8 cellular contexts compared by ENCODE assay signal in genomic region chr2:105397959-105398521, GRCh38. TPM values are rescaled to one million over a fixed set of nuclear protein-coding genes. Genes with fewer than 3 reads are reported as not detected.
A peak's percentile ranks its signal among the peaks of the same experiment; 100 is the strongest.
DNase-seq lines count a peak whose midpoint lies in the region; ATAC-seq and TF ChIP-seq lines count a peak whose summit lies in the region.

No MANE protein-coding gene starts in this region.

- peaks cover 26 to 42% (median 35%) of the 10 kb centered on the region in 3 donors for H3K4me1 ChIP-seq in skeletal muscle tissue (ENCODE audit: control insufficient read depth in 3 of 3, insufficient read depth in 3 of 3, low read length in 3 of 3)

- H3K27ac Mint-ChIP-seq in T-helper 2 cell treated with Interferon-gamma antibody and Interleukin-4, amounts not matched to agents 5 μg/mL and 100 μg/mL, for 36 hours = peak overlapping the region; percentile 77
- peak overlapping the region; percentile 68 for H3K27ac Mint-ChIP-seq in activated CD8-positive, alpha-beta T cell treated with anti-CD3 and anti-CD28 coated beads for 36 hours

- no peaks in the 10 kb centered on the region for H3K9me3 Mint-ChIP-seq in T-helper 2 cell treated with Interferon-gamma antibody and Interleukin-4, amounts not matched to agents 5 μg/mL and 100 μg/mL, for 36 hours
- no peaks in the 10 kb centered on the region for H3K9me3 Mint-ChIP-seq in activated CD8-positive, alpha-beta T cell treated with anti-CD3 and anti-CD28 coated beads for 36 hours

- DNase-seq in T-helper 2 cell treated with Interferon-gamma antibody and Interleukin-4, amounts not matched to agents 5 μg/mL and 100 μg/mL, for 36 hours (ENCODE audit: low spot score) = no peak
- DNase-seq in T-helper 2 cell (no peak), left ventricle myocardium superior (no peak), GM19238 (ENCODE audit: insufficient read length, low spot score) (no peak), HPDE6-E6E7 (ENCODE audit: extremely low spot score) (no peak)
- no peak for DNase-seq in activated CD8-positive, alpha-beta T cell treated with anti-CD3 and anti-CD28 coated beads for 36 hours
- DNase-seq in effector CD8-positive, alpha-beta T cell (lab: John Stamatoyannopoulos, UW) = no peak

- intact Hi-C loops in activated CD8-positive, alpha-beta T cell treated with anti-CD3 and anti-CD28 coated beads for 36 hours (cut with micrococcal nuclease) = no loop called here
- intact Hi-C loops in left ventricle myocardium superior (cut with micrococcal nuclease) = no loop called here

- no peaks in the 10 kb centered on the region for H3K9me3 ChIP-seq in skeletal muscle tissue (ENCODE audit: control insufficient read depth in 3 of 3, low read length in 3 of 3)

- CTCF ChIA-PET in activated CD8-positive, alpha-beta T cell treated with anti-CD3 and anti-CD28 coated beads for 36 hours (lab: Charles Lee) = interaction anchor here (0.6 to 2.0 kb wide), 4 partner anchors 8 to 1145 kb away, joined by 3 to 6 read pairs (median 4); no protein-coding TSS in a partner anchor

- peaks cover 10% of the 10 kb centered on the region for H3K4me1 Mint-ChIP-seq in T-helper 2 cell treated with Interferon-gamma antibody and Interleukin-4, amounts not matched to agents 5 μg/mL and 100 μg/mL, for 36 hours (ENCODE audit: low read depth)
- H3K4me1 Mint-ChIP-seq in activated CD8-positive, alpha-beta T cell treated with anti-CD3 and anti-CD28 coated beads for 36 hours (ENCODE audit: low read depth) = peaks cover 10% of the 10 kb centered on the region

- H3K36me3 ChIP-seq in skeletal muscle tissue (ENCODE audit: control insufficient read depth in 3 of 3, insufficient read depth in 3 of 3, low read length in 3 of 3) = peaks cover 0 to 11% (median 6%) of the 10 kb centered on the region in 3 donors

- TF ChIP-seq CTCF in activated CD8-positive, alpha-beta T cell treated with anti-CD3 and anti-CD28 coated beads for 36 hours (IDR thresholded peaks at IDR 0.05) = no peak

- no peaks in the 10 kb centered on the region for H3K27me3 ChIP-seq in skeletal muscle tissue (ENCODE audit: control insufficient read depth in 3 of 3, insufficient read depth in 3 of 3, low read length in 3 of 3)

- peak overlapping the region; percentile 94 to 97 (median 97) for H3K9ac ChIP-seq in skeletal muscle tissue (ENCODE audit: low read depth in 1 of 3, low read length in 3 of 3)

- peak overlapping the region; percentile 88 for H3K4me3 Mint-ChIP-seq in T-helper 2 cell treated with Interferon-gamma antibody and Interleukin-4, amounts not matched to agents 5 μg/mL and 100 μg/mL, for 36 hours
- H3K4me3 Mint-ChIP-seq in activated CD8-positive, alpha-beta T cell treated with anti-CD3 and anti-CD28 coated beads for 36 hours = peak overlapping the region; percentile 77

- peak overlapping the region; percentile 95 for H3K27ac ChIP-seq in skeletal muscle tissue (ENCODE audit: low read depth, low read length)

- ATAC-seq in activated CD8-positive, alpha-beta T cell treated with anti-CD3 and anti-CD28 coated beads for 36 hours = no peak
- ATAC-seq in left ventricle myocardium superior = peak; percentile 22

- peak overlapping the region; percentile 87 to 95 (median 94) for H3K4me3 ChIP-seq in skeletal muscle tissue (ENCODE audit: low read length in 3 of 3)

- H3K27me3 Mint-ChIP-seq in T-helper 2 cell treated with Interferon-gamma antibody and Interleukin-4, amounts not matched to agents 5 μg/mL and 100 μg/mL, for 36 hours (ENCODE audit: low read depth) = peaks cover 33% of the 10 kb centered on the region
- H3K27me3 Mint-ChIP-seq in activated CD8-positive, alpha-beta T cell treated with anti-CD3 and anti-CD28 coated beads for 36 hours = peaks cover 16% of the 10 kb centered on the region

- peaks cover 2% of the 10 kb centered on the region for H3K36me3 Mint-ChIP-seq in T-helper 2 cell treated with Interferon-gamma antibody and Interleukin-4, amounts not matched to agents 5 μg/mL and 100 μg/mL, for 36 hours (ENCODE audit: low read depth)
- H3K36me3 Mint-ChIP-seq in activated CD8-positive, alpha-beta T cell treated with anti-CD3 and anti-CD28 coated beads for 36 hours (ENCODE audit: low read depth) = no peaks in the 10 kb centered on the region

- POLR2A ChIA-PET in activated CD8-positive, alpha-beta T cell treated with anti-CD3 and anti-CD28 coated beads for 36 hours (lab: Charles Lee) = no interaction called here

RNA-seq across cellular contexts. Expression of gene FHL2, which starts 0.8 kb away (rescaled TPM):
- 1 to 10 TPM; 3.3 to 4.4 TPM for total RNA-seq in activated CD8-positive, alpha-beta T cell treated with anti-CD3 and anti-CD28 coated beads for 36 hours
- total RNA-seq in left ventricle myocardium superior = 1,772 TPM
- total RNA-seq in skeletal muscle tissue = 66.3 TPM

Comparison
In these comparisons a context has a peak if more than half of its experiments do, and no peak if none do; other contexts are left out.
1. RNA of gene FHL2, which starts 0.8 kb away (total RNA-seq): 1,772 TPM in left ventricle myocardium superior (single experiment); 66.3 TPM in skeletal muscle tissue (single experiment) and 3.3 to 4.4 TPM in activated CD8-positive, alpha-beta T cell treated with anti-CD3 and anti-CD28 coated beads for 36 hours; every median in the first group is over 10 times any median in the second.